22 cellular contexts compared by ENCODE assay signal in genomic region chr10:3129581-3130340, GRCh38. TPM values are rescaled to one million over a fixed set of nuclear protein-coding genes. Genes with fewer than 3 reads are reported as not detected.
DNase-seq lines count a peak whose midpoint lies in the region; ATAC-seq and TF ChIP-seq lines count a peak whose summit lies in the region.
"Had no signal": no experiment of that assay in that cellular context is flagged by ENCODE, and none has a peak within 500 bp of the region (broad histone marks: within the 10 kb centered on the region; RNA-seq: fewer than 3 reads in every experiment).

No MANE protein-coding gene starts in this region.

- peaks cover 5% of the 10 kb centered on the region for H3K4me1 Mint-ChIP-seq in stimulated activated memory B cell treated with anti-CD40 and anti-IgM and Interleukin-4, amounts not matched to agents 10 μg/mL and 1 μg/mL and 100 μg/mL, for 72 hours
- H3K4me1 Mint-ChIP-seq in naive thymus-derived CD4-positive, alpha-beta T cell = no peaks in the 10 kb centered on the region
- H3K4me1 Mint-ChIP-seq: CD8-positive, alpha-beta memory T cell had no signal

- no peaks in the 10 kb centered on the region for H3K9me3 Mint-ChIP-seq in stimulated activated memory B cell treated with anti-CD40 and anti-IgM and Interleukin-4, amounts not matched to agents 10 μg/mL and 1 μg/mL and 100 μg/mL, for 72 hours
- peaks cover 0 to 9% (median 0%) of the 10 kb centered on the region in 11 donors for H3K9me3 Mint-ChIP-seq in naive thymus-derived CD4-positive, alpha-beta T cell
- H3K9me3 Mint-ChIP-seq: CD8-positive, alpha-beta memory T cell had no signal

- 97% methylated on average over 40 of the region's 40 CpGs for WGBS in mesenchymal stem cell

- H3K9me3 ChIP-seq in cardiac muscle cell (ENCODE audit: low read depth) (no peaks in the 10 kb centered on the region), RWPE2 (ENCODE audit: severe bottlenecking) (no peaks in the 10 kb centered on the region), mesenchymal stem cell (ENCODE audit: control insufficient read depth, low read length) (no peaks in the 10 kb centered on the region)
- H3K9me3 ChIP-seq in naive thymus-derived CD4-positive, alpha-beta T cell (ENCODE audit: control insufficient read depth in 2 of 3, low read length in 3 of 3) = no peaks in the 10 kb centered on the region

- no peak overlapping the region for H3K4me3 Mint-ChIP-seq in stimulated activated memory B cell treated with anti-CD40 and anti-IgM and Interleukin-4, amounts not matched to agents 10 μg/mL and 1 μg/mL and 100 μg/mL, for 72 hours
- H3K4me3 Mint-ChIP-seq in naive thymus-derived CD4-positive, alpha-beta T cell = peak overlapping the region in 1 of 10 donors; percentile 16
- H3K4me3 Mint-ChIP-seq: CD8-positive, alpha-beta memory T cell had no signal

- H3K4me1 ChIP-seq in cardiac muscle cell (ENCODE audit: low read depth) (peaks cover 18% of the 10 kb centered on the region), RWPE2 (ENCODE audit: insufficient read depth, poor library complexity, severe bottlenecking) (peaks cover 16% of the 10 kb centered on the region), mesenchymal stem cell (ENCODE audit: control insufficient read depth, insufficient read depth, low read depth, low read length) (peaks cover 26% of the 10 kb centered on the region)
- H3K4me1 ChIP-seq in naive thymus-derived CD4-positive, alpha-beta T cell (ENCODE audit: control insufficient read depth in 2 of 2, insufficient read depth in 2 of 2, low read length in 2 of 2) = no peaks in the 10 kb centered on the region
- H3K4me1 ChIP-seq: SJSA1 had no signal

- no peak overlapping the region for H3K23ac ChIP-seq in mesenchymal stem cell (ENCODE audit: low read length in 2 of 2)

- no peak overlapping the region for H2AK5ac ChIP-seq in mesenchymal stem cell (ENCODE audit: low read length, severe bottlenecking)

- POLR2A ChIA-PET in naive thymus-derived CD4-positive, alpha-beta T cell (lab: Charles Lee) = no interaction called here

- H2BK15ac ChIP-seq in mesenchymal stem cell (ENCODE audit: low read depth, poor library complexity, severe bottlenecking) = no peak overlapping the region

- no peak overlapping the region for H3K18ac ChIP-seq in mesenchymal stem cell (ENCODE audit: low read depth in 1 of 2, low read length in 2 of 2)

- H3K27ac Mint-ChIP-seq in stimulated activated memory B cell treated with anti-CD40 and anti-IgM and Interleukin-4, amounts not matched to agents 10 μg/mL and 1 μg/mL and 100 μg/mL, for 72 hours = no peak overlapping the region
- H3K27ac Mint-ChIP-seq in naive thymus-derived CD4-positive, alpha-beta T cell = peak overlapping the region in 1 of 9 donors; percentile 28

- no peak overlapping the region for H4K91ac ChIP-seq in mesenchymal stem cell (ENCODE audit: low read length)

- no peak overlapping the region for H4K8ac ChIP-seq in mesenchymal stem cell (ENCODE audit: low read length)

- H3K9ac ChIP-seq in mesenchymal stem cell (ENCODE audit: low read length) = no peak overlapping the region
- H3K9ac ChIP-seq: BLaER1 treated with 17β-estradiol and CSF1 and Interleukin-3, amounts not matched to agents 10 nM and 100 nM; KMS-11 had no signal

- no peak overlapping the region for H3K4me2 ChIP-seq in mesenchymal stem cell (ENCODE audit: low read length, poor library complexity, severe bottlenecking)
- H3K4me2 ChIP-seq: BLaER1 treated with 17β-estradiol and CSF1 and Interleukin-3, amounts not matched to agents 10 nM and 100 nM; KMS-11 had no signal

- no peak overlapping the region for H3K4ac ChIP-seq in mesenchymal stem cell (ENCODE audit: low read depth in 1 of 2, low read length in 2 of 2)

- no peaks in the 10 kb centered on the region for H3K27me3 Mint-ChIP-seq in stimulated activated memory B cell treated with anti-CD40 and anti-IgM and Interleukin-4, amounts not matched to agents 10 μg/mL and 1 μg/mL and 100 μg/mL, for 72 hours
- H3K27me3 Mint-ChIP-seq in naive thymus-derived CD4-positive, alpha-beta T cell = no peaks in the 10 kb centered on the region
- H3K27me3 Mint-ChIP-seq: CD8-positive, alpha-beta memory T cell had no signal

- H2BK120ac ChIP-seq in mesenchymal stem cell (ENCODE audit: low read depth, low read length) = no peak overlapping the region

- TF ChIP-seq CTCF in cardiac muscle cell (IDR thresholded peaks at IDR 0.05; ENCODE audit: low read depth, low read length) = no peak
- no peak for TF ChIP-seq CTCF in RWPE2 (IDR thresholded peaks at IDR 0.05; ENCODE audit: poor library complexity, severe bottlenecking)
- no peak for TF ChIP-seq CTCF in foreskin fibroblast (IDR thresholded peaks at IDR 0.05; ENCODE audit: low read depth, low read length)

- H2AFZ ChIP-seq in mesenchymal stem cell (ENCODE audit: low read depth, low read length) = no peak overlapping the region

- H3K79me1 ChIP-seq in mesenchymal stem cell (replicated peaks; ENCODE audit: low read length, poor library complexity, severe bottlenecking) = peaks cover 38% of the 10 kb centered on the region

- DNase-seq in cardiac muscle cell (ENCODE audit: low read depth in 1 of 2, low spot score in 1 of 2) (no peak), Right ventricle myocardium inferior (ENCODE audit: missing footprints) (no peak), RWPE2 (ENCODE audit: low spot score) (no peak), epithelial cell of prostate (ENCODE audit: low read depth, low spot score) (no peak), mesenchymal stem cell (no peak), foreskin fibroblast (no peak)
- no peak for DNase-seq in naive thymus-derived CD4-positive, alpha-beta T cell
- DNase-seq: CD8-positive, alpha-beta memory T cell; GDM1; GOT3; NCI-H1417; NCI-H187; NCI-H2107; NCI-H2227 treated with DMSO at 0.1 percent for 48 hours; NCI-H510A treated with DMSO at 0.1 percent for 48 hours; NCI-H774; OCI-M1; RPMI8226 had no signal

- H3K36me3 ChIP-seq in cardiac muscle cell = peaks cover 70% of the 10 kb centered on the region
- H3K36me3 ChIP-seq in RWPE2 (ENCODE audit: low read depth) = peaks cover 85% of the 10 kb centered on the region
- peaks cover 46 to 80% of the 10 kb centered on the region in 2 experiments for H3K36me3 ChIP-seq in mesenchymal stem cell (ENCODE audit: control insufficient read depth in 1 of 2, insufficient read depth in 2 of 2, low read depth in 1 of 2, low read length in 2 of 2)
- peaks cover 0 to 80% (median 0%) of the 10 kb centered on the region in 3 experiments for H3K36me3 ChIP-seq in naive thymus-derived CD4-positive, alpha-beta T cell (ENCODE audit: control insufficient read depth in 2 of 3, insufficient read depth in 3 of 3, low read length in 3 of 3)

- H3K27ac ChIP-seq in cardiac muscle cell (peak overlapping the region; percentile 50), RWPE2 (ENCODE audit: poor library complexity, severe bottlenecking) (peak overlapping the region; percentile 46), epithelial cell of prostate (peak overlapping the region; percentile 67), mesenchymal stem cell (ENCODE audit: low read length, poor library complexity, severe bottlenecking) (no peak overlapping the region)
- H3K27ac ChIP-seq in naive thymus-derived CD4-positive, alpha-beta T cell (ENCODE audit: low read depth, low read length) = no peak overlapping the region
- H3K27ac ChIP-seq: BLaER1 treated with 17β-estradiol and CSF1 and Interleukin-3, amounts not matched to agents 10 nM and 100 nM; KMS-11; SJSA1 had no signal

- H3K14ac ChIP-seq in mesenchymal stem cell (ENCODE audit: low read length in 2 of 2) = no peak overlapping the region

- H2BK12ac ChIP-seq in mesenchymal stem cell (ENCODE audit: low read length in 2 of 2) = no peak overlapping the region

- intact Hi-C loops in Right ventricle myocardium inferior (cut with DNase I) = no loop called here
- intact Hi-C loops in naive thymus-derived CD4-positive, alpha-beta T cell (cut with micrococcal nuclease) = no loop called here

- ATAC-seq in Right ventricle myocardium inferior (no peak), RWPE2 (ENCODE audit: low read depth) (no peak)
- peak; percentile 6 for ATAC-seq in stimulated activated memory B cell treated with anti-CD40 and anti-IgM and Interleukin-4, amounts not matched to agents 10 μg/mL and 1 μg/mL and 100 μg/mL, for 72 hours
- ATAC-seq in naive thymus-derived CD4-positive, alpha-beta T cell = no peak

- CTCF ChIA-PET in naive thymus-derived CD4-positive, alpha-beta T cell (lab: Charles Lee) = no interaction called here

- H3K36me3 Mint-ChIP-seq in stimulated activated memory B cell treated with anti-CD40 and anti-IgM and Interleukin-4, amounts not matched to agents 10 μg/mL and 1 μg/mL and 100 μg/mL, for 72 hours = peaks cover 68% of the 10 kb centered on the region
- H3K36me3 Mint-ChIP-seq in naive thymus-derived CD4-positive, alpha-beta T cell = peaks cover 8 to 66% (median 27%) of the 10 kb centered on the region in 5 donors

- H2BK5ac ChIP-seq in mesenchymal stem cell (ENCODE audit: low read depth, low read length, poor library complexity, severe bottlenecking) = no peak overlapping the region

- H3K4me3 ChIP-seq in cardiac muscle cell = no peak overlapping the region
- H3K4me3 ChIP-seq in RWPE2 (ENCODE audit: severe bottlenecking) = no peak overlapping the region
- H3K4me3 ChIP-seq in mesenchymal stem cell (ENCODE audit: insufficient read depth in 1 of 2, low read depth in 1 of 2, low read length in 2 of 2) = no peak overlapping the region
- H3K4me3 ChIP-seq in foreskin fibroblast (ENCODE audit: low read depth in 1 of 2, low read length in 2 of 2) = no peak overlapping the region
- H3K4me3 ChIP-seq in naive thymus-derived CD4-positive, alpha-beta T cell (ENCODE audit: low read length) = no peak overlapping the region
- H3K4me3 ChIP-seq: BLaER1 treated with 17β-estradiol and CSF1 and Interleukin-3, amounts not matched to agents 10 nM and 100 nM; SJSA1 had no signal

- H3K27me3 ChIP-seq in cardiac muscle cell (no peaks in the 10 kb centered on the region), RWPE2 (ENCODE audit: insufficient read depth, poor library complexity, severe bottlenecking) (no peaks in the 10 kb centered on the region), mesenchymal stem cell (ENCODE audit: control insufficient read depth in 1 of 2, insufficient read depth in 1 of 2, low read length in 2 of 2) (no peaks in the 10 kb centered on the region)
- no peaks in the 10 kb centered on the region for H3K27me3 ChIP-seq in naive thymus-derived CD4-positive, alpha-beta T cell (ENCODE audit: control insufficient read depth in 2 of 2, insufficient read depth in 2 of 2, low read length in 2 of 2)
- H3K27me3 ChIP-seq: BLaER1 treated with 17β-estradiol and CSF1 and Interleukin-3, amounts not matched to agents 10 nM and 100 nM; SJSA1 had no signal

RNA-seq across cellular contexts. Expression of gene PITRM1, which starts 42.8 kb away (rescaled TPM):
- total RNA-seq in cardiac muscle cell (54.3 and 59.3 TPM in 2 replicates), Right ventricle myocardium inferior (91.1 TPM)
- polyA plus RNA-seq in cardiac muscle cell = 65.0 and 86.8 TPM in 2 replicates
- 53.6 TPM for polyA plus RNA-seq in mesenchymal stem cell (2013, experiment 1 of 2)
- 50.9 TPM for polyA plus RNA-seq in mesenchymal stem cell (2013, experiment 2 of 2)
- 10 to 100 TPM; 56.5 to 90.8 (median 85.4) TPM for total RNA-seq in naive thymus-derived CD4-positive, alpha-beta T cell
- 10 to 100 TPM; 35.1 to 56.0 TPM for polyA plus RNA-seq in naive thymus-derived CD4-positive, alpha-beta T cell

Comparison
In these comparisons a context has a peak if more than half of its experiments do, and no peak if none do; other contexts are left out.
1. H3K27ac ChIP-seq: peak in cardiac muscle cell (single experiment), RWPE2 (single experiment) and epithelial cell of prostate (single experiment); none in mesenchymal stem cell (single experiment) and naive thymus-derived CD4-positive, alpha-beta T cell (single experiment).